Comparison of ENCODE assay signal across 8 cellular contexts in the genomic region with DNA sequence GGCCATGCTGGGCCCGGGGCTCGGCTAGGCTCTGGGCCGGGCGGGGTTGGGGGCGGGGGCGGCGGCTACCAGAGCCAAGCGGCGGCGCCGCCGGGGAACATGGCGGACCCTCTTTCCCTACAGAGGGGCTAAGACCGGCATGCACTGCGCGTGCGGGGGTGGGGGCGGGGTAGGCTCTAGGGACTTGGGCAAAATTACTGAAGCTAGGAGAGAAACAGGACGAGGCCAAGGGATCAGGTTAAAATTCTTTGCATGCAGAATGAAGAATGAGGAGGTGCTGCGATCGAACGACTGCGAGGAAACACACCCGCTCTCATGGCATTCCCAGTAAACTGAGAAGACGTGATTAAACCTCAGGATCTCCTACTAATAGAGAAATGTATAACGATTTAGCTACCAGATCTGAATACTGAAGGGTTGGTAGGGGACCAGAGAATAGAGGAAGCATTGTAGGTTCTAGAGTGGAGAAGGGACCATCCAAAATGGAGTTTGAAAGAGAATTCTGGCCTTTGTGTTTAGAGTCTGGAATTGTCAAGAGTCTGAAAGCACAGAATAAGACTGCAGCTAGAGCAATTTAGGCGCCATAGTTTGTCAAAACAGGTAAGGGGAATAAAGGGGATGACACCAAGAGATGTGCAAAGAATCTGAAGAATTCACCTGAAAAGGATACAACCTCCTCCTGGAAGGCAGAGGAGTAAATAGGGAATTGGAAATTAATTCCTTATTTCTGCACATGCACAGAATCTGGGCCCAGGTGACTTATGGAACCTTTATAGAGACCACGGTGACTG. TPM values are rescaled to one million over a fixed set of nuclear protein-coding genes. Genes with fewer than 3 reads are reported as not detected.
DNase-seq lines count a peak whose midpoint lies in the region; ATAC-seq and TF ChIP-seq lines count a peak whose summit lies in the region.

A gene (minus strand): TSS at position 141 of the 791 bp plus-strand sequence. CDS start 135 bp downstream, at position 6.

- peaks cover 11% of the 10 kb centered on the region for H3K36me3 Mint-ChIP-seq in WTC11

- peaks cover 21% of the 10 kb centered on the region for H3K4me1 Mint-ChIP-seq in WTC11

- H3K27me3 Mint-ChIP-seq in WTC11 (ENCODE audit: low read depth), result no peaks in the 10 kb centered on the region

- TF ChIP-seq CTCF in WTC11 (IDR thresholded peaks at IDR 0.05), result no peak

- peak within 1 kb of the TSS; percentile 98 for H3K4me3 ChIP-seq in ACC112 (ENCODE audit: low read depth, low read length)

- H3K27ac ChIP-seq in ACC112 (ENCODE audit: low read depth, low read length), result peak within 1 kb of the TSS; percentile 89

- DNase-seq in NCI-H226 (peak; percentile 87), WTC11 (ENCODE audit: low spot score) (peak; percentile 86), islet precursor cell (peak; percentile 98)
- DNase-seq in central memory CD4-positive, alpha-beta T cell, result peak; percentile 83
- DNase-seq in stimulated activated CD4-positive, alpha-beta T cell treated with anti-CD3 and anti-CD28 coated beads, Interleukin-12 subunit alpha, Interleukin-12 subunit beta, amount 100 ng/mL, for 4 hours, result peak; percentile 89

- peak within 1 kb of the TSS; percentile 91 for H3K4me3 Mint-ChIP-seq in WTC11

- no peaks in the 10 kb centered on the region for H3K27me3 ChIP-seq in ACC112 (ENCODE audit: insufficient read depth, low read length)

- H3K9me3 Mint-ChIP-seq in WTC11, result no peaks in the 10 kb centered on the region

- CTCF ChIA-PET in WTC11 (lab: Charles Lee), result interaction anchor here (0.6 to 1.1 kb wide), 3 partner anchors 10 to 34 kb away, joined by 3 to 4 read pairs (median 4); no protein-coding TSS in a partner anchor

- H3K36me3 ChIP-seq in ACC112 (ENCODE audit: insufficient read depth, low read length), result no peaks in the 10 kb centered on the region

- POLR2A ChIA-PET in WTC11 (lab: Charles Lee), result interaction anchor here (0.7 to 1.2 kb wide), 2 partner anchors 10 to 283 kb away, joined by 3 to 4 read pairs; no protein-coding TSS in a partner anchor

- H3K79me2 ChIP-seq in ACC112 (ENCODE audit: control insufficient read depth, insufficient read depth, low read length, unreplicated experiment), result peaks cover 49% of the 10 kb centered on the region

- peaks cover 31% of the 10 kb centered on the region for H3K4me1 ChIP-seq in ACC112 (ENCODE audit: control insufficient read depth, insufficient read depth, low read length, unreplicated experiment)

- ATAC-seq in GM18873 (IDR thresholded peaks at IDR 0.05; ENCODE audit: low FRiP score, unreplicated experiment), result peak; percentile 33
- ATAC-seq in HG03175 (IDR thresholded peaks at IDR 0.05; ENCODE audit: unreplicated experiment), result peak; percentile 51
- peak; percentile 92 for ATAC-seq in WTC11

- H2AFZ ChIP-seq in ACC112 (ENCODE audit: low read length, unreplicated experiment), result peak within 1 kb of the TSS; percentile 97

- peak within 1 kb of the TSS; percentile 98 for H3K27ac Mint-ChIP-seq in WTC11

TF ChIP-seq in WTC11, 78 proteins besides CTCF, POLR2A, EP300 and RAD21:
- TF ChIP-seq GABPB1 (CRISPR knock-in tag; IDR thresholded peaks at IDR 0.05) (no peak), MYBL2 (CRISPR knock-in tag; IDR thresholded peaks at IDR 0.05) (no peak), OVOL2 (CRISPR knock-in tag; IDR thresholded peaks at IDR 0.05; ENCODE audit: borderline replicate concordance) (no peak), SP1 (CRISPR knock-in tag; conservative IDR thresholded peaks at IDR 0.05) (peak; percentile 67)
- TF ChIP-seq, protein P1, sequence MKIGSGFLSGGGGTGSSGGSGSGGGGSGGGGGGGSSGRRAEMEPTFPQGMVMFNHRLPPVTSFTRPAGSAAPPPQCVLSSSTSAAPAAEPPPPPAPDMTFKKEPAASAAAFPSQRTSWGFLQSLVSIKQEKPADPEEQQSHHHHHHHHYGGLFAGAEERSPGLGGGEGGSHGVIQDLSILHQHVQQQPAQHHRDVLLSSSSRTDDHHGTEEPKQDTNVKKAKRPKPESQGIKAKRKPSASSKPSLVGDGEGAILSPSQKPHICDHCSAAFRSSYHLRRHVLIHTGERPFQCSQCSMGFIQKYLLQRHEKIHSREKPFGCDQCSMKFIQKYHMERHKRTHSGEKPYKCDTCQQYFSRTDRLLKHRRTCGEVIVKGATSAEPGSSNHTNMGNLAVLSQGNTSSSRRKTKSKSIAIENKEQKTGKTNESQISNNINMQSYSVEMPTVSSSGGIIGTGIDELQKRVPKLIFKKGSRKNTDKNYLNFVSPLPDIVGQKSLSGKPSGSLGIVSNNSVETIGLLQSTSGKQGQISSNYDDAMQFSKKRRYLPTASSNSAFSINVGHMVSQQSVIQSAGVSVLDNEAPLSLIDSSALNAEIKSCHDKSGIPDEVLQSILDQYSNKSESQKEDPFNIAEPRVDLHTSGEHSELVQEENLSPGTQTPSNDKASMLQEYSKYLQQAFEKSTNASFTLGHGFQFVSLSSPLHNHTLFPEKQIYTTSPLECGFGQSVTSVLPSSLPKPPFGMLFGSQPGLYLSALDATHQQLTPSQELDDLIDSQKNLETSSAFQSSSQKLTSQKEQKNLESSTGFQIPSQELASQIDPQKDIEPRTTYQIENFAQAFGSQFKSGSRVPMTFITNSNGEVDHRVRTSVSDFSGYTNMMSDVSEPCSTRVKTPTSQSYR (CRISPR knock-in tag; IDR thresholded peaks at IDR 0.05), result 0 out of 2 replicates have a peak, but pooled peaks have one; percentile 42
- TF ChIP-seq, protein P2, sequence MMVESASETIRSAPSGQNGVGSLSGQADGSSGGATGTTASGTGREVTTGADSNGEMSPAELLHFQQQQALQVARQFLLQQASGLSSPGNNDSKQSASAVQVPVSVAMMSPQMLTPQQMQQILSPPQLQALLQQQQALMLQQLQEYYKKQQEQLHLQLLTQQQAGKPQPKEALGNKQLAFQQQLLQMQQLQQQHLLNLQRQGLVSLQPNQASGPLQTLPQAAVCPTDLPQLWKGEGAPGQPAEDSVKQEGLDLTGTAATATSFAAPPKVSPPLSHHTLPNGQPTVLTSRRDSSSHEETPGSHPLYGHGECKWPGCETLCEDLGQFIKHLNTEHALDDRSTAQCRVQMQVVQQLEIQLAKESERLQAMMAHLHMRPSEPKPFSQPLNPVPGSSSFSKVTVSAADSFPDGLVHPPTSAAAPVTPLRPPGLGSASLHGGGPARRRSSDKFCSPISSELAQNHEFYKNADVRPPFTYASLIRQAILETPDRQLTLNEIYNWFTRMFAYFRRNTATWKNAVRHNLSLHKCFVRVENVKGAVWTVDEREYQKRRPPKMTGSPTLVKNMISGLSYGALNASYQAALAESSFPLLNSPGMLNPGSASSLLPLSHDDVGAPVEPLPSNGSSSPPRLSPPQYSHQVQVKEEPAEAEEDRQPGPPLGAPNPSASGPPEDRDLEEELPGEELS (CRISPR knock-in tag; IDR thresholded peaks at IDR 0.05), result 0 out of 2 replicates have a peak, but pooled peaks have one; percentile 11

RNA-seq across cellular contexts. Expression of the gene that starts here (rescaled TPM):
- total RNA-seq in WTC11 (2021), result 30.0 to 34.4 TPM (median 32.9 TPM) in 3 replicates

Comparison
In these comparisons a context has a peak if more than half of its experiments do, and no peak if none do; other contexts are left out.
1. Peak in every context shown above with its lines: DNase-seq, ATAC-seq, H3K4me3 ChIP-seq and H3K27ac ChIP-seq.
2. ATAC-seq: peak in every context shown above with its lines; median percentile 92 in WTC11; 51 in HG03175; 33 in GM18873.